Comparison of ENCODE assay signal across 18 cellular contexts in the genomic region with DNA sequence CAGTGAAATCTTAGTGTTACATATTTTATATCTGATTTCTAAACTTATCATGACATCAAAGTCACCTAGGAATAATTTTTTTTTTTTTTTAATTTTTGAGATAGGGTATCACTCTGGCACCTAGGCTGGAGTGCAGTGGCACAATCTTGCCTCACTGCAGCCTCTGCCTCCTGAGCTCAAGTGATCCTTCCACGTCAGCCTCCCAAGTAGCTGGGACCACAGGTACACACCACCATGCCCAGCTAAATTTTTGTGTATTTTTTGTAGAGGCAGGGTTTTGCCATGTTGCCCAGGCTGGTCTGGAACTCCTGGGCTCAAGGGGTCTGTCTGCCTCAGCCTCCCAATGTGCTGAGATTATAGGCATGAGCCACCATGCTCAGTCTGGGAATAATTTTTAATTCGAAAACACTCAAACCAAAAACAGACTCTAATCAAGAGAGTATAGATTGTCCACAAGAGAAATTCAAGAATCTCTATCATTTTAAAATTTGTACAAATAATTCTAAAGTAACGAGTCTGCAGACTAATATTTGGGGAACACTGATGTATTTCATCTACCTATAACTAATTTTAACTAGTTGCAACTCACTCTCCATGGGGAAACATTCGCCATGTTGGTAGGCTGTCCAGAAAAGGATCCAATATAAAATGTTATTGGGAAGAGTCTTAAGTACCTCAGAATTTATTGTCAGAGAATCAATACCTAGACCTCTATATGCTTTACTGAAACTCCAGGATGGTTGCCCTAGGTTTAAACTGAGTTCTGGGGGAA. TPM values are rescaled to one million over a fixed set of nuclear protein-coding genes. Genes with fewer than 3 reads are reported as not detected.
DNase-seq lines count a peak whose midpoint lies in the region; ATAC-seq and TF ChIP-seq lines count a peak whose summit lies in the region.
"Had no signal": no experiment of that assay in that cellular context is flagged by ENCODE, and none has a peak within 500 bp of the region (broad histone marks: within the 10 kb centered on the region; RNA-seq: fewer than 3 reads in every experiment).

No MANE protein-coding gene starts in this region.

- in situ Hi-C loops in HAP-1 (cut with MboI; ENCODE audit: low sequenced_read_pairs): no loop called here

- H3K9me2 ChIP-seq in SU-DHL-6 (replicated peaks; ENCODE audit: insufficient read depth, low read length): no peaks in the 10 kb centered on the region

- H3K79me2 ChIP-seq in SU-DHL-6 (ENCODE audit: insufficient read depth, low read length): peaks cover 30% of the 10 kb centered on the region

- peak overlapping the region; percentile 23 for H3K4me3 Mint-ChIP-seq in glutamatergic neuron (ENCODE audit: unreplicated experiment)
- H3K4me3 Mint-ChIP-seq in mesothelial cell of epicardium: no peak overlapping the region
- H3K4me3 Mint-ChIP-seq: activated CD8-positive, alpha-beta T cell treated with anti-CD3 and anti-CD28 coated beads, Interleukin-2, amount 10 ng/mL, durations not matched to agents 7 days and 5 days had no signal

- H3K36me3 ChIP-seq in A673 (ENCODE audit: insufficient read depth, low read length, poor library complexity, severe bottlenecking) (peaks cover 21% of the 10 kb centered on the region), HAP-1 (replicated peaks) (peaks cover 28% of the 10 kb centered on the region), SU-DHL-6 (ENCODE audit: low read length) (no peaks in the 10 kb centered on the region)
- H3K36me3 ChIP-seq: cardiac muscle cell, ovary had no signal

- DNase-seq in A673 (ENCODE audit: low spot score): no peak
- DNase-seq in HAP-1 (ENCODE audit: low spot score in 2 of 2): no peak
- no peak for DNase-seq in glutamatergic neuron
- no peak for DNase-seq in DMS114 treated with DMSO at 0.1 percent for 48 hours (lab: John Stamatoyannopoulos, UW; ENCODE audit: unreplicated experiment)
- DNase-seq in mesothelial cell of epicardium (ENCODE audit: low spot score in 2 of 2, unreplicated experiment in 2 of 2): no peak
- DNase-seq in Right ventricle myocardium superior: no peak
- DNase-seq in hepatic stellate cell (ENCODE audit: low spot score): no peak
- DNase-seq: activated CD8-positive, alpha-beta T cell treated with anti-CD3 and anti-CD28 coated beads, Interleukin-2, amount 10 ng/mL, durations not matched to agents 7 days and 5 days; activated naive CD4-positive, alpha-beta T cell; DMS79; KBM-7; NCI-H187; NCI-H526 treated with DMSO at 0.1 percent for 48 hours; ovary; trophoblast cell had no signal

- H3K27me3 Mint-ChIP-seq in glutamatergic neuron (ENCODE audit: unreplicated experiment) (no peaks in the 10 kb centered on the region), mesothelial cell of epicardium (ENCODE audit: low read depth) (no peaks in the 10 kb centered on the region)

- POLR2A ChIA-PET in A673 (lab: Charles Lee; ENCODE audit: low non-redundant PET): no interaction called here

- H3K27ac Mint-ChIP-seq in glutamatergic neuron (ENCODE audit: unreplicated experiment) (no peak overlapping the region), mesothelial cell of epicardium (no peak overlapping the region)
- H3K27ac Mint-ChIP-seq: activated CD8-positive, alpha-beta T cell treated with anti-CD3 and anti-CD28 coated beads, Interleukin-2, amount 10 ng/mL, durations not matched to agents 7 days and 5 days had no signal

- no peak overlapping the region for H3K9ac ChIP-seq in SU-DHL-6 (ENCODE audit: low read length)

- H3K36me3 Mint-ChIP-seq in glutamatergic neuron (ENCODE audit: unreplicated experiment): no peaks in the 10 kb centered on the region
- peaks cover 4% of the 10 kb centered on the region for H3K36me3 Mint-ChIP-seq in mesothelial cell of epicardium

- TF ChIP-seq CTCF in A673 (conservative IDR thresholded peaks at IDR 0.05; ENCODE audit: low read depth, low read length): no peak
- no peak for TF ChIP-seq CTCF in SU-DHL-6 (IDR thresholded peaks at IDR 0.05; ENCODE audit: insufficient read depth, low read length, poor library complexity, severe bottlenecking)
- TF ChIP-seq CTCF in glutamatergic neuron (IDR thresholded peaks at IDR 0.05; ENCODE audit: partially characterized antibody, unreplicated experiment): no peak
- no peak for TF ChIP-seq CTCF in mesothelial cell of epicardium (IDR thresholded peaks at IDR 0.05; ENCODE audit: unreplicated experiment)

- BruUV-seq in A673 (replicated peaks; lab: Mats Ljungman, UMichigan): no TSS peak

- H3K9me3 ChIP-seq in A673 (ENCODE audit: low read depth, low read length, poor library complexity, severe bottlenecking) (no peaks in the 10 kb centered on the region), HAP-1 (no peaks in the 10 kb centered on the region), SU-DHL-6 (ENCODE audit: insufficient read depth, low read length) (no peaks in the 10 kb centered on the region)
- H3K9me3 ChIP-seq: ovary had no signal

- peak overlapping the region; percentile 73 for H3K27ac ChIP-seq in A673 (ENCODE audit: low read depth, low read length, poor library complexity, severe bottlenecking)
- H3K27ac ChIP-seq in SU-DHL-6 (ENCODE audit: low read depth, low read length): no peak overlapping the region
- H3K27ac ChIP-seq: cardiac muscle cell, ovary had no signal

- peaks cover 7% of the 10 kb centered on the region for H3F3A ChIP-seq in SU-DHL-6 (ENCODE audit: insufficient read depth)

- no peak for ATAC-seq in Right ventricle myocardium superior (ENCODE audit: poor library complexity)
- ATAC-seq: activated CD8-positive, alpha-beta T cell treated with anti-CD3 and anti-CD28 coated beads, Interleukin-2, amount 10 ng/mL, durations not matched to agents 7 days and 5 days; Right ventricle myocardium inferior had no signal

- H3K9me3 Mint-ChIP-seq in glutamatergic neuron (ENCODE audit: unreplicated experiment) (peaks cover 3% of the 10 kb centered on the region), mesothelial cell of epicardium (peaks cover 4% of the 10 kb centered on the region)

- H4K20me1 ChIP-seq in SU-DHL-6 (ENCODE audit: low read depth, low read length): no peaks in the 10 kb centered on the region

- H3K4me1 ChIP-seq in A673 (ENCODE audit: insufficient read depth, low read length, poor library complexity, severe bottlenecking): peaks cover 52% of the 10 kb centered on the region
- H3K4me1 ChIP-seq in HAP-1: peaks cover 37% of the 10 kb centered on the region

- CTCF ChIA-PET in A673 (lab: Charles Lee): no interaction called here

- intact Hi-C loops in A673 (cut with micrococcal nuclease; ENCODE audit: unreplicated experiment): no loop called here
- intact Hi-C loops in Right ventricle myocardium superior (cut with DNase I): no loop called here

- H3K27me3 ChIP-seq in A673 (replicated peaks; ENCODE audit: insufficient read depth, low read depth, low read length, poor library complexity): no peaks in the 10 kb centered on the region
- H3K27me3 ChIP-seq in HAP-1 (ENCODE audit: low read depth): no peaks in the 10 kb centered on the region
- no peaks in the 10 kb centered on the region for H3K27me3 ChIP-seq in SU-DHL-6 (ENCODE audit: low read length)
- H3K27me3 ChIP-seq: cardiac muscle cell, ovary had no signal

- H3K4me2 ChIP-seq in SU-DHL-6 (ENCODE audit: low read depth, low read length, poor library complexity, severe bottlenecking): peak overlapping the region; percentile 94

- H3K4me1 Mint-ChIP-seq in glutamatergic neuron (ENCODE audit: low read depth, unreplicated experiment) (peaks cover 5% of the 10 kb centered on the region), mesothelial cell of epicardium (peaks cover 33% of the 10 kb centered on the region)

- H3K4me3 ChIP-seq in A673 (ENCODE audit: low read depth, low read length, poor library complexity, severe bottlenecking): peak overlapping the region; percentile 87
- peak overlapping the region; percentile 49 for H3K4me3 ChIP-seq in HAP-1
- H3K4me3 ChIP-seq in SU-DHL-6 (ENCODE audit: insufficient read depth, low read length, poor library complexity, severe bottlenecking): no peak overlapping the region
- H3K4me3 ChIP-seq: cardiac muscle cell, ovary had no signal

- H2AFZ ChIP-seq in SU-DHL-6 (ENCODE audit: low read depth, low read length, severe bottlenecking): no peak overlapping the region

RNA-seq across cellular contexts. Expression of gene SLC7A11, which starts 3.4 kb away (rescaled TPM):
- total RNA-seq in A673 (2021) (40.6 and 43.8 TPM in 2 replicates), glutamatergic neuron (ENCODE audit: unreplicated experiment) (10.4 TPM), mesothelial cell of epicardium (2.8 to 3.4 TPM (median 3.0 TPM) in 3 replicates), Right ventricle myocardium superior (0.08 TPM)
